Comparison of ENCODE assay signal across 8 cellular contexts in genomic region chr16:78122774-78123315, GRCh38. TPM values are rescaled to one million over a fixed set of nuclear protein-coding genes. Genes with fewer than 3 reads are reported as not detected.
DNase-seq lines count a peak whose midpoint lies in the region; ATAC-seq and TF ChIP-seq lines count a peak whose summit lies in the region.

No MANE protein-coding gene starts in this region.

- no peak overlapping the region for H3K4me3 ChIP-seq in CD4-positive, CD25-positive, alpha-beta regulatory T cell (ENCODE audit: low read depth, low read length)
- no peak overlapping the region for H3K4me3 ChIP-seq in ovary

- peak; percentile 46 to 66 for ATAC-seq in CD4-positive, CD25-positive, alpha-beta regulatory T cell (ENCODE audit: low read depth in 2 of 2)
- ATAC-seq in GM18858 (IDR thresholded peaks at IDR 0.05; ENCODE audit: unreplicated experiment) (peak; percentile 89), HG03135 (IDR thresholded peaks at IDR 0.05; ENCODE audit: unreplicated experiment) (peak; percentile 84)

- DNase-seq in CD4-positive, CD25-positive, alpha-beta regulatory T cell, result peak in 2 of 3 donors; percentile 61 to 70
- DNase-seq in NCI-H2196 (lab: John Stamatoyannopoulos, UW; ENCODE audit: unreplicated experiment) (peak; percentile 60), foreskin melanocyte (peak; percentile 88), ovary (peak in 2 of 5 donors; percentile 26 to 33)
- no peak for DNase-seq in activated CD4-positive, alpha-beta memory T cell treated with anti-CD3 and anti-CD28 coated beads, Interleukin-2, amount 10 ng/mL, durations not matched to agents 7 days and 5 days
- DNase-seq in stimulated activated CD4-positive, alpha-beta T cell treated with anti-CD3 and anti-CD28 coated beads, Interleukin-12 subunit alpha, Interleukin-12 subunit beta, amount 100 ng/mL, for 4 hours, result no peak

- CTCF ChIA-PET in activated CD4-positive, alpha-beta memory T cell treated with anti-CD3 and anti-CD28 coated beads, Interleukin-2, amount 10 ng/mL, durations not matched to agents 7 days and 5 days (lab: Charles Lee), result interaction anchor here (0.7 to 1.2 kb wide), 7 partner anchors 10 to 995 kb away, joined by 3 to 6 read pairs (median 3); partner anchors contain the start of gene WWOX

- POLR2A ChIA-PET in activated CD4-positive, alpha-beta memory T cell treated with anti-CD3 and anti-CD28 coated beads, Interleukin-2, amount 10 ng/mL, durations not matched to agents 7 days and 5 days (lab: Charles Lee), result no interaction called here

- H3K4me1 Mint-ChIP-seq in CD4-positive, CD25-positive, alpha-beta regulatory T cell, result peaks cover 2 to 6% (median 4%) of the 10 kb centered on the region in 4 donors
- peaks cover 6% of the 10 kb centered on the region for H3K4me1 Mint-ChIP-seq in activated CD4-positive, alpha-beta memory T cell treated with anti-CD3 and anti-CD28 coated beads, Interleukin-2, amount 10 ng/mL, durations not matched to agents 7 days and 5 days

- H3K9me3 ChIP-seq in CD4-positive, CD25-positive, alpha-beta regulatory T cell (ENCODE audit: control insufficient read depth in 2 of 2, low read length in 2 of 2), result no peaks in the 10 kb centered on the region
- H3K9me3 ChIP-seq in ovary, result no peaks in the 10 kb centered on the region

- intact Hi-C loops in ovary (cut with DNase I), result loop anchor here in 2 of 4 donors (10.0 kb wide), 2 partner anchors 112 to 382 kb away; no protein-coding TSS in a partner anchor

- H3K36me3 ChIP-seq in CD4-positive, CD25-positive, alpha-beta regulatory T cell (ENCODE audit: control insufficient read depth, insufficient read depth, low read length), result peaks cover 4% of the 10 kb centered on the region
- H3K36me3 ChIP-seq in ovary, result no peaks in the 10 kb centered on the region

- no peak overlapping the region for H3K4me3 Mint-ChIP-seq in CD4-positive, CD25-positive, alpha-beta regulatory T cell
- H3K4me3 Mint-ChIP-seq in activated CD4-positive, alpha-beta memory T cell treated with anti-CD3 and anti-CD28 coated beads, Interleukin-2, amount 10 ng/mL, durations not matched to agents 7 days and 5 days, result no peak overlapping the region

- peaks cover 0 to under 1% (median 0%) of the 10 kb centered on the region in 7 donors for H3K9me3 Mint-ChIP-seq in CD4-positive, CD25-positive, alpha-beta regulatory T cell
- H3K9me3 Mint-ChIP-seq in activated CD4-positive, alpha-beta memory T cell treated with anti-CD3 and anti-CD28 coated beads, Interleukin-2, amount 10 ng/mL, durations not matched to agents 7 days and 5 days, result no peaks in the 10 kb centered on the region

- no peaks in the 10 kb centered on the region for H3K27me3 Mint-ChIP-seq in CD4-positive, CD25-positive, alpha-beta regulatory T cell
- no peaks in the 10 kb centered on the region for H3K27me3 Mint-ChIP-seq in activated CD4-positive, alpha-beta memory T cell treated with anti-CD3 and anti-CD28 coated beads, Interleukin-2, amount 10 ng/mL, durations not matched to agents 7 days and 5 days

- H3K4me1 ChIP-seq in CD4-positive, CD25-positive, alpha-beta regulatory T cell (ENCODE audit: control insufficient read depth, insufficient read depth, low read length, poor library complexity, severe bottlenecking), result no peaks in the 10 kb centered on the region
- H3K4me1 ChIP-seq in ovary (ENCODE audit: insufficient read depth), result peaks cover 8% of the 10 kb centered on the region

- H3K27me3 ChIP-seq in CD4-positive, CD25-positive, alpha-beta regulatory T cell (ENCODE audit: control insufficient read depth, insufficient read depth, low read length), result no peaks in the 10 kb centered on the region
- no peaks in the 10 kb centered on the region for H3K27me3 ChIP-seq in ovary

- H3K27ac Mint-ChIP-seq in CD4-positive, CD25-positive, alpha-beta regulatory T cell, result peak overlapping the region in 1 of 3 donors; percentile 30
- H3K27ac Mint-ChIP-seq in activated CD4-positive, alpha-beta memory T cell treated with anti-CD3 and anti-CD28 coated beads, Interleukin-2, amount 10 ng/mL, durations not matched to agents 7 days and 5 days, result peak overlapping the region; percentile 73

- TF ChIP-seq POLR2A in ovary (IDR thresholded peaks at IDR 0.05), result no peak

- 1 to 6% (median 3%) methylated on average over 4 of the region's 4 CpGs for WGBS in ovary, 3 donors

- H3K27ac ChIP-seq in CD4-positive, CD25-positive, alpha-beta regulatory T cell (ENCODE audit: insufficient read depth, low read length, poor library complexity, severe bottlenecking), result no peak overlapping the region
- H3K27ac ChIP-seq in ovary, result peak overlapping the region in 1 of 2 donors; percentile 46

- peak; percentile 13 to 61 (median 36) for TF ChIP-seq CTCF in ovary (IDR thresholded peaks at IDR 0.05)

- TF ChIP-seq EP300 in ovary (IDR thresholded peaks at IDR 0.05), result no peak

- H3K36me3 Mint-ChIP-seq in CD4-positive, CD25-positive, alpha-beta regulatory T cell, result peaks cover 24% of the 10 kb centered on the region
- H3K36me3 Mint-ChIP-seq in activated CD4-positive, alpha-beta memory T cell treated with anti-CD3 and anti-CD28 coated beads, Interleukin-2, amount 10 ng/mL, durations not matched to agents 7 days and 5 days (ENCODE audit: low read depth), result peaks cover 9% of the 10 kb centered on the region

RNA-seq across cellular contexts. Expression of gene WWOX, which starts 23.4 kb away (rescaled TPM):
- total RNA-seq in CD4-positive, CD25-positive, alpha-beta regulatory T cell, result 18.6 TPM
- 10 to 100 TPM; 10.3 to 13.6 (median 11.9) TPM for polyA plus RNA-seq in CD4-positive, CD25-positive, alpha-beta regulatory T cell
- 10 to 100 TPM; 16.6 to 19.0 TPM for total RNA-seq in activated CD4-positive, alpha-beta memory T cell treated with anti-CD3 and anti-CD28 coated beads, Interleukin-2, amount 10 ng/mL, durations not matched to agents 7 days and 5 days
- 10 to 100 TPM; 20.7 to 40.5 (median 25.2) TPM for total RNA-seq in ovary
- 10 to 100 TPM; 11.0 to 30.3 TPM for polyA plus RNA-seq in ovary

Comparison
In these comparisons a context has a peak if more than half of its experiments do, and no peak if none do; other contexts are left out.
1. DNase-seq: peak in CD4-positive, CD25-positive, alpha-beta regulatory T cell (2 of 3), NCI-H2196 (single experiment) and foreskin melanocyte (single experiment); none in activated CD4-positive, alpha-beta memory T cell treated with anti-CD3 and anti-CD28 coated beads, Interleukin-2, amount 10 ng/mL, durations not matched to agents 7 days and 5 days (single experiment) and stimulated activated CD4-positive, alpha-beta T cell treated with anti-CD3 and anti-CD28 coated beads, Interleukin-12 subunit alpha, Interleukin-12 subunit beta, amount 100 ng/mL, for 4 hours (single experiment).
2. Peak in every context shown above with its lines, with median percentiles within 50 percentile points of each other: ATAC-seq.